34 cellular contexts compared by ENCODE assay signal in the genomic region with DNA sequence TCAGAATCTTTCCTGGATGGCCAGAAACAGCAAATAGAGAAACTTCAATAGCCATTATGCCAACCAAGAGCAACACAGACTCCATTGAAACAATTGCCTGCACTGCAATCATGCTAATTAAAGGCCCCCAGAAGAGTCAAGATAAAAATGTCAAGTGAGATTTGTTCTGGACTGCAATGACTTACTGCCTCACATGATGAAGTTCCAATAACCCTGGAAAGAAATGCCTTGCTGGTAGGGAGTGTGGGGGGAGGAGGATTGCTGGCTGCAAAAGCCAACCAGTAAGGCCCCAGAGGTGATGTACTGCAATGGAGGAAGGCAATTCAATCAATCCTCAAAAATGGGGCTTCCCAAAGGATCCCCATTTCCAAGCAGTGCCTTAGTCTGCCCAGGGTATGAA.
"Had no signal": no experiment of that assay in that cellular context is flagged by ENCODE, and none has a peak within 500 bp of the region (broad histone marks: within the 10 kb centered on the region; RNA-seq: fewer than 3 reads in every experiment).

No MANE protein-coding gene starts in this region.

- H3K36me3 ChIP-seq: MG63 had no signal

- H3K27ac ChIP-seq: KMS-11 had no signal

- H3K27me3 ChIP-seq: MG63 had no signal

- H3K9me3 ChIP-seq: MG63 had no signal

- H3K4me3 ChIP-seq: MG63 had no signal

- DNase-seq: Karpas-422, Kasumi-1, KG1, MG63, MM.1S, MV-4-11, NCI-H1048, NCI-H1092, NCI-H1092 treated with DMSO at 0.1 percent for 48 hours, NCI-H1105, NCI-H1105 treated with DMSO at 0.1 percent for 48 hours, NCI-H1417, NCI-H1417 treated with DMSO at 0.1 percent for 48 hours, NCI-H1436, NCI-H1436 treated with DMSO at 0.1 percent for 48 hours, NCI-H146, NCI-H1694, NCI-H1694 treated with DMSO at 0.1 percent for 48 hours, NCI-H187, NCI-H187 treated with DMSO at 0.1 percent for 48 hours, NCI-H1930, NCI-H2029, NCI-H2029 treated with DMSO at 0.1 percent for 48 hours, NCI-H2081, NCI-H2081 treated with DMSO at 0.1 percent for 48 hours, NCI-H2107, NCI-H2171, NCI-H2171 treated with DMSO at 0.1 percent for 48 hours, NCI-H2227 treated with DMSO at 0.1 percent for 48 hours, NCI-H226, NCI-H345, NCI-H446, NCI-H446 treated with DMSO at 0.1 percent for 48 hours had no signal
